1 cellular context compared by ENCODE assay signal in the genomic region with DNA sequence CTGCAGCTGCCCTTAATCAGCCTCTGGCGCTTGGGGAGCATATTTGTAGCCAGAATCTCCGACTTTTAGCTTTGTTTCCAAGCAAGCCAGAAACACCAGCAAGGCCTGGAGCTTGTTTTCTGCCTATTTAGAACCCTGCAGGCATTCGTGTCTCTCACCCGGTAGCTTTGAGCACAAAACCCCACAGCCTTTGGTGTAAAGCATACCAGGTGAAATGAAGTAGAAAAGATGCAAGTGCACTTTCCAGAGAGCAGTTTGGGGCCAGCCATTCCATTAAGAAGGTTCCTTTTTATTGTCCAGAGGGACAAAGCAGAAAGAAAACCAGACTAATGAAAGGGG.
TF ChIP-seq lines count a peak whose summit lies in the region.

No MANE protein-coding gene starts in this region.

TF ChIP-seq in IMR-90, 13 proteins besides CTCF, POLR2A, EP300 and RAD21 (continued from another document):
- TF ChIP-seq, protein P1, sequence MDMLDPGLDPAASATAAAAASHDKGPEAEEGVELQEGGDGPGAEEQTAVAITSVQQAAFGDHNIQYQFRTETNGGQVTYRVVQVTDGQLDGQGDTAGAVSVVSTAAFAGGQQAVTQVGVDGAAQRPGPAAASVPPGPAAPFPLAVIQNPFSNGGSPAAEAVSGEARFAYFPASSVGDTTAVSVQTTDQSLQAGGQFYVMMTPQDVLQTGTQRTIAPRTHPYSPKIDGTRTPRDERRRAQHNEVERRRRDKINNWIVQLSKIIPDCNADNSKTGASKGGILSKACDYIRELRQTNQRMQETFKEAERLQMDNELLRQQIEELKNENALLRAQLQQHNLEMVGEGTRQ (IDR thresholded peaks at IDR 0.05; ENCODE audit: low read depth, low read length), result no peak
- TF ChIP-seq NFE2L2 (IDR thresholded peaks at IDR 0.05; ENCODE audit: low read depth, low read length) (no peak), FOS (IDR thresholded peaks at IDR 0.05; ENCODE audit: low read depth, low read length) (no peak)
